In the genomic region with DNA sequence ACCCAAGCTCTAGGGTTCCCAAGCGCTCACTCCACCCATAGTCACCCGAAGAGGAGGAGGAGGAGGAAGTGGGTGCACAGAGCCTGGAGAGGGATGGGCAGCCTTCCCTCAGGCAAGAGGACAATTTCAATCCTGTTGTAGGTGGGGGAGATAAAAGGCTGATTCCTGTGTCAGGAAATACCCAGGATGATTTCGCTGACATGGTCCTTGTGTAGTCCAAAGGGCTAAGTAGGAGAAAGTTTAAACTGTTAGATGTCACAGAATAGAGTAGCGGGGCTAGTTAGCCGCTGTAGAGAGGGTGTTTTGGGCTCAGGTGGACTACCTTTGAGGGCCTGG, we compare ENCODE assay signal across 16 cellular contexts. TPM values are rescaled to one million over a fixed set of nuclear protein-coding genes. Genes with fewer than 3 reads are reported as not detected.
DNase-seq lines count a peak whose midpoint lies in the region; ATAC-seq and TF ChIP-seq lines count a peak whose summit lies in the region.
"Had no signal": no experiment of that assay in that cellular context is flagged by ENCODE, and none has a peak within 500 bp of the region (broad histone marks: within the 10 kb centered on the region; RNA-seq: fewer than 3 reads in every experiment).

No MANE protein-coding gene starts in this region.

- H3K36me3 ChIP-seq in CD4-positive, CD25-positive, alpha-beta regulatory T cell (ENCODE audit: control insufficient read depth, insufficient read depth, low read length), result peaks cover 15% of the 10 kb centered on the region
- H3K36me3 ChIP-seq in H7 (replicated peaks; ENCODE audit: control insufficient read depth, insufficient read depth, low read length), result peaks cover 12% of the 10 kb centered on the region
- no peaks in the 10 kb centered on the region for H3K36me3 ChIP-seq in colonic mucosa
- H3K36me3 ChIP-seq: uterus had no signal

- peaks cover 11% of the 10 kb centered on the region for H3K36me3 Mint-ChIP-seq in CD4-positive, CD25-positive, alpha-beta regulatory T cell
- H3K36me3 Mint-ChIP-seq in activated CD8-positive, alpha-beta T cell treated with anti-CD3 and anti-CD28 coated beads for 36 hours (ENCODE audit: low read depth), result peaks cover 12% of the 10 kb centered on the region
- H3K36me3 Mint-ChIP-seq in naive thymus-derived CD8-positive, alpha-beta T cell, result peaks cover 3 to 17% (median 9%) of the 10 kb centered on the region in 3 donors

- H3K27ac ChIP-seq in CD4-positive, CD25-positive, alpha-beta regulatory T cell (ENCODE audit: insufficient read depth, low read length, poor library complexity, severe bottlenecking), result no peak overlapping the region
- H3K27ac ChIP-seq in colonic mucosa, result no peak overlapping the region

- no peak overlapping the region for H3K4me3 ChIP-seq in CD4-positive, CD25-positive, alpha-beta regulatory T cell (ENCODE audit: low read depth, low read length)
- H3K4me3 ChIP-seq in H7 (ENCODE audit: insufficient read depth, low read depth, low read length) (no peak overlapping the region), colonic mucosa (no peak overlapping the region)

- POLR2A ChIA-PET in activated CD8-positive, alpha-beta T cell treated with anti-CD3 and anti-CD28 coated beads for 36 hours (lab: Charles Lee), result interaction anchor here (1.0 to 2.4 kb wide), 8 partner anchors 11 to 249 kb away, joined by 3 to 15 read pairs (median 6); a partner anchor contains a TSS
- POLR2A ChIA-PET in naive thymus-derived CD8-positive, alpha-beta T cell (lab: Charles Lee), result interaction anchor here (0.7 to 2.6 kb wide), 13 partner anchors 15 to 254 kb away, joined by 3 to 20 read pairs (median 4); a partner anchor contains a TSS

- H3K4me3 Mint-ChIP-seq in CD4-positive, CD25-positive, alpha-beta regulatory T cell, result peak overlapping the region; percentile 73 to 96 (median 84)
- H3K4me3 Mint-ChIP-seq in activated CD8-positive, alpha-beta T cell treated with anti-CD3 and anti-CD28 coated beads for 36 hours, result peak overlapping the region; percentile 93
- peak overlapping the region; percentile 47 to 99 (median 80) for H3K4me3 Mint-ChIP-seq in naive thymus-derived CD8-positive, alpha-beta T cell

- no peaks in the 10 kb centered on the region for H3K27me3 Mint-ChIP-seq in CD4-positive, CD25-positive, alpha-beta regulatory T cell
- H3K27me3 Mint-ChIP-seq in activated CD8-positive, alpha-beta T cell treated with anti-CD3 and anti-CD28 coated beads for 36 hours, result no peaks in the 10 kb centered on the region
- H3K27me3 Mint-ChIP-seq in naive thymus-derived CD8-positive, alpha-beta T cell, result no peaks in the 10 kb centered on the region

- H3K27ac Mint-ChIP-seq in CD4-positive, CD25-positive, alpha-beta regulatory T cell, result peak overlapping the region; percentile 6 to 99 (median 86)
- H3K27ac Mint-ChIP-seq in activated CD8-positive, alpha-beta T cell treated with anti-CD3 and anti-CD28 coated beads for 36 hours, result peak overlapping the region; percentile 97
- H3K27ac Mint-ChIP-seq in naive thymus-derived CD8-positive, alpha-beta T cell, result peak overlapping the region in 9 of 10 donors; percentile 78 to 99 (median 96)

- no peaks in the 10 kb centered on the region for H3K9me3 ChIP-seq in CD4-positive, CD25-positive, alpha-beta regulatory T cell (ENCODE audit: control insufficient read depth in 2 of 2, low read length in 2 of 2)
- no peaks in the 10 kb centered on the region for H3K9me3 ChIP-seq in colonic mucosa
- H3K9me3 ChIP-seq: heart right ventricle, uterus had no signal

- no peak overlapping the region for H3K9ac ChIP-seq in colonic mucosa (ENCODE audit: low read depth in 2 of 2, low read length in 2 of 2)

- H3K9me3 Mint-ChIP-seq in CD4-positive, CD25-positive, alpha-beta regulatory T cell, result no peaks in the 10 kb centered on the region
- H3K9me3 Mint-ChIP-seq in activated CD8-positive, alpha-beta T cell treated with anti-CD3 and anti-CD28 coated beads for 36 hours, result no peaks in the 10 kb centered on the region
- H3K9me3 Mint-ChIP-seq in naive thymus-derived CD8-positive, alpha-beta T cell, result no peaks in the 10 kb centered on the region

- no peak for TF ChIP-seq CTCF in activated CD8-positive, alpha-beta T cell treated with anti-CD3 and anti-CD28 coated beads for 36 hours (IDR thresholded peaks at IDR 0.05)
- no peak for TF ChIP-seq CTCF in colonic mucosa (IDR thresholded peaks at IDR 0.05)

- DNase-seq in CD4-positive, CD25-positive, alpha-beta regulatory T cell, result no peak
- peak; percentile 14 for DNase-seq in H7
- DNase-seq in activated CD8-positive, alpha-beta T cell treated with anti-CD3 and anti-CD28 coated beads for 36 hours, result no peak
- DNase-seq in naive thymus-derived CD8-positive, alpha-beta T cell, result no peak
- no peak for DNase-seq in activated effector memory CD4-positive, alpha-beta T cell treated with anti-CD3 and anti-CD28 coated beads, Interleukin-2, amount 50 U/mL, for 16 hours
- no peak for DNase-seq in colonic mucosa
- DNase-seq in NCI-H524 treated with DMSO at 0.1 percent for 48 hours (lab: John Stamatoyannopoulos, UW), result no peak
- DNase-seq: amniotic stem cell; erythroblast; heart right ventricle; Karpas-422; left colon; NCI-H1694; right cardiac atrium; stimulated activated CD4-positive, alpha-beta T cell treated with anti-CD3 and anti-CD28 coated beads, Interleukin-2, amount 100 ng/mL, for 24 hours; uterus had no signal

- peaks cover 24% of the 10 kb centered on the region for H3K4me1 ChIP-seq in CD4-positive, CD25-positive, alpha-beta regulatory T cell (ENCODE audit: control insufficient read depth, insufficient read depth, low read length, poor library complexity, severe bottlenecking)
- peaks cover 8% of the 10 kb centered on the region for H3K4me1 ChIP-seq in colonic mucosa
- H3K4me1 ChIP-seq: uterus had no signal

- no peaks in the 10 kb centered on the region for H3K27me3 ChIP-seq in CD4-positive, CD25-positive, alpha-beta regulatory T cell (ENCODE audit: control insufficient read depth, insufficient read depth, low read length)
- H3K27me3 ChIP-seq in H7 (ENCODE audit: control insufficient read depth, insufficient read depth, low read length) (no peaks in the 10 kb centered on the region), colonic mucosa (no peaks in the 10 kb centered on the region)
- H3K27me3 ChIP-seq: heart right ventricle, uterus had no signal

- intact Hi-C loops in activated CD8-positive, alpha-beta T cell treated with anti-CD3 and anti-CD28 coated beads for 36 hours (cut with micrococcal nuclease), result loop anchor here (5.0 kb wide), 1 partner anchor 88 kb away; no protein-coding TSS in a partner anchor
- intact Hi-C loops in colonic mucosa (cut with DNase I), result no loop called here

- ATAC-seq in CD4-positive, CD25-positive, alpha-beta regulatory T cell (ENCODE audit: low read depth in 2 of 2), result no peak
- ATAC-seq in activated CD8-positive, alpha-beta T cell treated with anti-CD3 and anti-CD28 coated beads for 36 hours, result no peak
- no peak for ATAC-seq in naive thymus-derived CD8-positive, alpha-beta T cell
- ATAC-seq: left colon had no signal

- H3K4me1 Mint-ChIP-seq in CD4-positive, CD25-positive, alpha-beta regulatory T cell, result peaks cover 8 to 33% (median 19%) of the 10 kb centered on the region in 4 donors
- peaks cover 25% of the 10 kb centered on the region for H3K4me1 Mint-ChIP-seq in activated CD8-positive, alpha-beta T cell treated with anti-CD3 and anti-CD28 coated beads for 36 hours (ENCODE audit: low read depth)
- H3K4me1 Mint-ChIP-seq in naive thymus-derived CD8-positive, alpha-beta T cell, result peaks cover 6 to 38% (median 34%) of the 10 kb centered on the region in 4 donors

- CTCF ChIA-PET in activated CD8-positive, alpha-beta T cell treated with anti-CD3 and anti-CD28 coated beads for 36 hours (lab: Charles Lee), result interaction anchor here (0.8 to 4.5 kb wide), 4 partner anchors 14 to 170 kb away, joined by 3 to 27 read pairs (median 4); no protein-coding TSS in a partner anchor

RNA-seq across cellular contexts. Expression of a gene that starts 1.3 kb away (rescaled TPM):
- total RNA-seq in CD4-positive, CD25-positive, alpha-beta regulatory T cell, result 105 TPM
- 10 to 100 TPM; 41.3 to 47.6 (median 45.0) TPM for polyA plus RNA-seq in CD4-positive, CD25-positive, alpha-beta regulatory T cell
- total RNA-seq in H7 (2014; rRNA removed; shearing (Covaris generic)), result 80.3 and 87.7 TPM in 2 replicates
- 10 to 100 TPM; 53.5 to 64.9 TPM for total RNA-seq in activated CD8-positive, alpha-beta T cell treated with anti-CD3 and anti-CD28 coated beads for 36 hours
- total RNA-seq in naive thymus-derived CD8-positive, alpha-beta T cell, result 100 to 1,000 TPM; 199 to 210 TPM
- polyA plus RNA-seq in naive thymus-derived CD8-positive, alpha-beta T cell, result 10 to 100 TPM; 46.0 to 62.6 (median 49.0) TPM
- 10 to 100 TPM; 88.0 to 95.0 TPM for total RNA-seq in colonic mucosa

RNA-seq across cellular contexts. Expression of a gene that starts 25.9 kb away (rescaled TPM):
- total RNA-seq in CD4-positive, CD25-positive, alpha-beta regulatory T cell, result 0.42 TPM
- 1 to 10 TPM in 1 of 4 donors, under 1 TPM in 3; 0.24 to 2.0 (median 0.62) TPM for polyA plus RNA-seq in CD4-positive, CD25-positive, alpha-beta regulatory T cell
- total RNA-seq in H7 (2014; rRNA removed; shearing (Covaris generic)), result 0.48 and 0.59 TPM in 2 replicates
- 1 to 10 TPM; 2.3 to 3.0 TPM for total RNA-seq in activated CD8-positive, alpha-beta T cell treated with anti-CD3 and anti-CD28 coated beads for 36 hours
- under 1 TPM in 1 of 2 experiments, not detected in 1; 0.21 TPM for total RNA-seq in naive thymus-derived CD8-positive, alpha-beta T cell
- 1 to 10 TPM in 2 of 3 donors, not detected in 1; 1.9 to 4.6 TPM for polyA plus RNA-seq in naive thymus-derived CD8-positive, alpha-beta T cell
- not detected for total RNA-seq in colonic mucosa
- total RNA-seq: heart right ventricle, right cardiac atrium, uterus had no signal

RNA-seq across cellular contexts. Expression of a gene that starts 30.3 kb away (rescaled TPM):
- total RNA-seq in CD4-positive, CD25-positive, alpha-beta regulatory T cell, result 0.86 TPM
- under 1 TPM in 2 of 4 donors, not detected in 2; 0.41 to 0.62 TPM for polyA plus RNA-seq in CD4-positive, CD25-positive, alpha-beta regulatory T cell
- total RNA-seq in H7 (2014; rRNA removed; shearing (Covaris generic)), result 1.8 and 2.0 TPM in 2 replicates
- total RNA-seq in activated CD8-positive, alpha-beta T cell treated with anti-CD3 and anti-CD28 coated beads for 36 hours, result 1 to 10 TPM; 1.6 to 2.1 TPM
- total RNA-seq in naive thymus-derived CD8-positive, alpha-beta T cell, result not detected
- polyA plus RNA-seq in naive thymus-derived CD8-positive, alpha-beta T cell, result under 1 TPM in 1 of 3 donors, not detected in 2; 0.70 TPM
- under 1 TPM; 0.19 to 0.49 TPM for total RNA-seq in colonic mucosa
- total RNA-seq: heart right ventricle, left colon, right cardiac atrium, uterus had no signal
- polyA plus RNA-seq: right cardiac atrium had no signal

RNA-seq across cellular contexts. Expression of a gene that starts 32.5 kb away (rescaled TPM):
- total RNA-seq in CD4-positive, CD25-positive, alpha-beta regulatory T cell, result 68.8 TPM
- 10 to 100 TPM; 71.6 to 81.0 (median 74.5) TPM for polyA plus RNA-seq in CD4-positive, CD25-positive, alpha-beta regulatory T cell
- total RNA-seq in H7 (2014; rRNA removed; shearing (Covaris generic)), result 31.4 and 33.4 TPM in 2 replicates
- 100 to 1,000 TPM; 132 to 135 TPM for total RNA-seq in activated CD8-positive, alpha-beta T cell treated with anti-CD3 and anti-CD28 coated beads for 36 hours
- 10 to 100 TPM; 79.7 to 80.5 TPM for total RNA-seq in naive thymus-derived CD8-positive, alpha-beta T cell
- polyA plus RNA-seq in naive thymus-derived CD8-positive, alpha-beta T cell, result 10 to 100 TPM; 53.3 to 79.1 (median 64.5) TPM
- total RNA-seq in colonic mucosa, result 10 to 100 TPM; 65.1 to 78.0 TPM

RNA-seq across cellular contexts. Expression of a gene that starts 36.2 kb away (rescaled TPM):
- 1.0 TPM for total RNA-seq in CD4-positive, CD25-positive, alpha-beta regulatory T cell
- under 1 TPM in 2 of 4 donors, not detected in 2; 0.14 to 0.24 TPM for polyA plus RNA-seq in CD4-positive, CD25-positive, alpha-beta regulatory T cell
- 2.0 and 3.3 TPM in 2 replicates for total RNA-seq in H7 (2014; rRNA removed; shearing (Covaris generic))
- 10 to 100 TPM; 11.1 to 11.6 TPM for total RNA-seq in activated CD8-positive, alpha-beta T cell treated with anti-CD3 and anti-CD28 coated beads for 36 hours
- 1 to 10 TPM; 3.4 to 3.7 TPM for total RNA-seq in naive thymus-derived CD8-positive, alpha-beta T cell
- 1 to 10 TPM in 2 of 3 donors, under 1 TPM in 1; 0.28 to 2.8 (median 1.8) TPM for polyA plus RNA-seq in naive thymus-derived CD8-positive, alpha-beta T cell
- total RNA-seq in colonic mucosa, result 1 to 10 TPM; 1.4 to 2.5 TPM
- total RNA-seq: heart right ventricle, right cardiac atrium had no signal
- polyA plus RNA-seq: right cardiac atrium had no signal
